Comparison of ENCODE assay signal across 33 cellular contexts in genomic region chr16:67977469-67978227, GRCh38. TPM values are rescaled to one million over a fixed set of nuclear protein-coding genes. Genes with fewer than 3 reads are reported as not detected.
"Had no signal": no experiment of that assay in that cellular context is flagged by ENCODE, and none has a peak within 500 bp of the region (broad histone marks: within the 10 kb centered on the region; RNA-seq: fewer than 3 reads in every experiment).

No MANE protein-coding gene starts in this region.

- H3K9me3 Mint-ChIP-seq: activated CD4-positive, alpha-beta T cell treated with anti-CD3 and anti-CD28 coated beads, Interleukin-2, amount 10 ng/mL, durations not matched to agents 24 days and 14 days; activated CD8-positive, alpha-beta T cell treated with anti-CD3 and anti-CD28 coated beads for 36 hours; activated naive CD8-positive, alpha-beta T cell treated with anti-CD3 and anti-CD28 coated beads for 36 hours; activated T-cell treated with anti-CD3 and anti-CD28 coated beads, Interleukin-2, amount 50 U/mL, for 72 hours; activated T-helper 17 cell treated with anti-CD3 and anti-CD28 coated beads, Interleukin-2, amount 50 U/mL, for 72 hours; central memory CD8-positive, alpha-beta T cell had no signal

- H3K4me3 Mint-ChIP-seq: activated CD4-positive, alpha-beta T cell treated with anti-CD3 and anti-CD28 coated beads, Interleukin-2, amount 10 ng/mL, durations not matched to agents 24 days and 14 days; activated CD8-positive, alpha-beta T cell treated with anti-CD3 and anti-CD28 coated beads for 36 hours; activated naive CD8-positive, alpha-beta T cell treated with anti-CD3 and anti-CD28 coated beads for 36 hours; activated T-cell treated with anti-CD3 and anti-CD28 coated beads, Interleukin-2, amount 50 U/mL, for 72 hours; activated T-helper 17 cell treated with anti-CD3 and anti-CD28 coated beads, Interleukin-2, amount 50 U/mL, for 72 hours; central memory CD8-positive, alpha-beta T cell had no signal

- DNase-seq: activated CD4-positive, alpha-beta T cell treated with anti-CD3 and anti-CD28 coated beads, Interleukin-2, amount 10 ng/mL, durations not matched to agents 24 days and 14 days; activated CD4-positive, alpha-beta T cell treated with anti-CD3 and anti-CD28 coated beads, Interleukin-2, amount 50 U/mL, for 4 hours; activated CD8-positive, alpha-beta T cell treated with anti-CD3 and anti-CD28 coated beads for 36 hours; activated effector memory CD4-positive, alpha-beta T cell treated with anti-CD3 and anti-CD28 coated beads, Interleukin-2, amount 50 U/mL, for 16 hours; activated naive CD4-positive, alpha-beta T cell; activated naive CD4-positive, alpha-beta T cell treated with anti-CD3 and anti-CD28 coated beads, Interleukin-2, amount 50 U/mL, for 16 hours; activated naive CD8-positive, alpha-beta T cell treated with anti-CD3 and anti-CD28 coated beads for 36 hours; activated T-cell treated with anti-CD3 and anti-CD28 coated beads, Interleukin-2, amount 50 U/mL, for 1 hour; activated T-cell treated with anti-CD3 and anti-CD28 coated beads, Interleukin-2, amount 50 U/mL, for 72 hours; amniotic stem cell; NCI-H1092 treated with DMSO at 0.1 percent for 48 hours; NCI-H1417; NCI-H146; NCI-H187; NCI-H2029 treated with DMSO at 0.1 percent for 48 hours; NCI-H2107; NCI-H2171 treated with DMSO at 0.1 percent for 48 hours; NCI-H2227 treated with DMSO at 0.1 percent for 48 hours; NCI-H446; NCI-H510A treated with DMSO at 0.1 percent for 48 hours; NCI-H526 treated with DMSO at 0.1 percent for 48 hours; NCI-H82; PC-3; Peyer's patch; T1000 had no signal

- H3K27ac ChIP-seq: ascending aorta, cardiac muscle cell, Peyer's patch had no signal

- H3K36me3 ChIP-seq: ascending aorta, cardiac muscle cell, Peyer's patch had no signal

- H3K27ac Mint-ChIP-seq: activated CD4-positive, alpha-beta T cell treated with anti-CD3 and anti-CD28 coated beads, Interleukin-2, amount 10 ng/mL, durations not matched to agents 24 days and 14 days; activated CD8-positive, alpha-beta T cell treated with anti-CD3 and anti-CD28 coated beads for 36 hours; activated naive CD8-positive, alpha-beta T cell treated with anti-CD3 and anti-CD28 coated beads for 36 hours; activated T-cell treated with anti-CD3 and anti-CD28 coated beads, Interleukin-2, amount 50 U/mL, for 72 hours; activated T-helper 17 cell treated with anti-CD3 and anti-CD28 coated beads, Interleukin-2, amount 50 U/mL, for 72 hours had no signal

- H3K27me3 Mint-ChIP-seq: activated CD8-positive, alpha-beta T cell treated with anti-CD3 and anti-CD28 coated beads for 36 hours; activated T-helper 17 cell treated with anti-CD3 and anti-CD28 coated beads, Interleukin-2, amount 50 U/mL, for 72 hours had no signal

- H3K9me3 ChIP-seq: ascending aorta, Peyer's patch had no signal

- H3K4me1 ChIP-seq: ascending aorta, Peyer's patch had no signal

- H3K4me3 ChIP-seq: ascending aorta, cardiac muscle cell, Peyer's patch had no signal

- H3K36me3 Mint-ChIP-seq: activated naive CD8-positive, alpha-beta T cell treated with anti-CD3 and anti-CD28 coated beads for 36 hours had no signal

- H3K4me1 Mint-ChIP-seq: activated CD4-positive, alpha-beta T cell treated with anti-CD3 and anti-CD28 coated beads, Interleukin-2, amount 10 ng/mL, durations not matched to agents 24 days and 14 days; activated T-helper 17 cell treated with anti-CD3 and anti-CD28 coated beads, Interleukin-2, amount 50 U/mL, for 72 hours; central memory CD8-positive, alpha-beta T cell had no signal

- ATAC-seq: activated CD8-positive, alpha-beta T cell treated with anti-CD3 and anti-CD28 coated beads for 36 hours; activated T-cell treated with anti-CD3 and anti-CD28 coated beads, Interleukin-2, amount 50 U/mL, for 72 hours; activated T-helper 17 cell treated with anti-CD3 and anti-CD28 coated beads, Interleukin-2, amount 50 U/mL, for 72 hours; PC-3 had no signal

- H3K27me3 ChIP-seq: ascending aorta, Peyer's patch had no signal

RNA-seq across cellular contexts. Expression of gene DPEP3, which starts 2.7 kb away (rescaled TPM):
- total RNA-seq: activated CD4-positive, alpha-beta T cell treated with anti-CD3 and anti-CD28 coated beads, Interleukin-2, amount 10 ng/mL, durations not matched to agents 24 days and 14 days; ascending aorta; cardiac muscle cell; M059J; PC-3; Peyer's patch had no signal

RNA-seq across cellular contexts. Expression of gene DPEP2, which starts 21.6 kb away (rescaled TPM):
- total RNA-seq: cardiac muscle cell, M059J, PC-3 had no signal
- polyA plus RNA-seq: cardiac muscle cell had no signal

RNA-seq across cellular contexts. Expression of gene DPEP2NB, which starts 38.1 kb away (rescaled TPM):
- total RNA-seq: activated CD4-positive, alpha-beta T cell treated with anti-CD3 and anti-CD28 coated beads, Interleukin-2, amount 10 ng/mL, durations not matched to agents 24 days and 14 days; activated CD8-positive, alpha-beta memory T cell treated with anti-CD3 and anti-CD28 coated beads for 36 hours; activated CD8-positive, alpha-beta T cell treated with anti-CD3 and anti-CD28 coated beads for 36 hours; activated naive CD8-positive, alpha-beta T cell treated with anti-CD3 and anti-CD28 coated beads for 36 hours; activated T-cell treated with anti-CD3 and anti-CD28 coated beads, Interleukin-2, amount 50 U/mL, for 72 hours; activated T-helper 17 cell treated with anti-CD3 and anti-CD28 coated beads, Interleukin-2, amount 50 U/mL, for 72 hours; ascending aorta; cardiac muscle cell; M059J; PC-3; Peyer's patch; T-helper 1 cell treated with Interleukin-12 subunit alpha and Interleukin-12 subunit beta and Interleukin-4 antibody, amounts not matched to agents 30 ng/mL and 1 ng/mL, for 36 hours; T-helper 2 cell treated with Interferon-gamma antibody and Interleukin-4, amounts not matched to agents 100 ng/mL and 5 ng/mL, for 36 hours had no signal
- polyA plus RNA-seq: cardiac muscle cell had no signal
